8 cellular contexts compared by ENCODE assay signal in the genomic region with DNA sequence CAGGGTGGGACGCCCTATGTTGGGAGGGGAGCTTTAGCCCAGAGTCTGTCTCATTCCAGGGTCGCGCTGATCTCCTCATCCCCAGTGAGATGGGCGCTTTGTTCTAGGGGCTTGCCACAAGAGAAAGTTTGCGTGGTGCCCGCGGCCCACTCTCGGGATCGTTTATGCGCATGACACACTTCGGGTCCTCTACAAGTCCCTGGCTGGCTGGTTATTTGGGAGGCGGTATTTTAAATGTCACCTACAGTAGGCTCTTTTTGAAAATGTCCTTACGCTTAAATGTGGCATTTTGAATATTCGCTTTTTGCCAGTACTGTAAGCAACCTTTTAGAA. TPM values are rescaled to one million over a fixed set of nuclear protein-coding genes. Genes with fewer than 3 reads are reported as not detected.
A peak's percentile ranks its signal among the peaks of the same experiment; 100 is the strongest.
DNase-seq lines count a peak whose midpoint lies in the region; TF ChIP-seq lines count a peak whose summit lies in the region.

No MANE protein-coding gene starts in this region.

- H3K9me3 ChIP-seq in HEK293 (ENCODE audit: control insufficient read depth, insufficient read depth, low read depth, low read length) (no peaks in the 10 kb centered on the region), colonic mucosa (no peaks in the 10 kb centered on the region), thymus (ENCODE audit: control insufficient read depth) (no peaks in the 10 kb centered on the region)

- H3K4me2 ChIP-seq in mesendoderm (ENCODE audit: low read length) = peak overlapping the region; percentile 66

- no CpG with 5 or more reads among the region's 14 CpGs for WGBS in mesendoderm (ENCODE audit: extremely low coverage, insufficient coverage, low lambda C conversion rate)
- WGBS in thymus = under 1% methylated on average over 14 of the region's 14 CpGs

- peak; percentile 34 for DNase-seq in G401 (ENCODE audit: low spot score)
- peak; percentile 8 for DNase-seq in RPMI8226
- DNase-seq in colonic mucosa = peak; percentile 43
- DNase-seq in mesendoderm = no peak
- no peak for DNase-seq in 8988T
- DNase-seq in CD14-positive monocyte (ENCODE audit: low spot score) = no peak

- H3K9ac ChIP-seq in colonic mucosa (ENCODE audit: low read depth in 2 of 2, low read length in 2 of 2) (peak overlapping the region; percentile 88 to 92), mesendoderm (ENCODE audit: low read length) (peak overlapping the region; percentile 87)

- H3K27me3 Mint-ChIP-seq in CD14-positive monocyte (ENCODE audit: low read depth in 3 of 3) = no peaks in the 10 kb centered on the region

- intact Hi-C loops in colonic mucosa (cut with DNase I) (loop anchor here (10.0 kb wide), 1 partner anchor 57 kb away; no protein-coding TSS in a partner anchor), CD14-positive monocyte (cut with micrococcal nuclease) (loop anchor here in 1 of 2 donors (10.0 kb wide), 1 partner anchor 67 kb away; a partner anchor contains a TSS)

- H4K5ac ChIP-seq in mesendoderm (ENCODE audit: low read length) = no peak overlapping the region

- H3K4me1 Mint-ChIP-seq in CD14-positive monocyte = peaks cover 26% of the 10 kb centered on the region

- H3K36me3 Mint-ChIP-seq in CD14-positive monocyte = peaks cover 21 to 23% of the 10 kb centered on the region in 2 donors

- H3K27ac Mint-ChIP-seq in CD14-positive monocyte = no peak overlapping the region

- H3K18ac ChIP-seq in mesendoderm (ENCODE audit: low read length) = peak overlapping the region; percentile 72

- H3K36me3 ChIP-seq in HEK293 (ENCODE audit: control insufficient read depth in 2 of 2, insufficient read depth in 1 of 2, low read length in 2 of 2) (peaks cover 5 to 21% of the 10 kb centered on the region in 2 experiments; a peak in 2 of 3 replicates), colonic mucosa (no peaks in the 10 kb centered on the region), mesendoderm (ENCODE audit: control insufficient read depth, insufficient read depth, low read length) (no peaks in the 10 kb centered on the region), thymus (ENCODE audit: control insufficient read depth, insufficient read depth) (peaks cover 5% of the 10 kb centered on the region)

- H3K4me3 Mint-ChIP-seq in CD14-positive monocyte = no peak overlapping the region

- peak overlapping the region; percentile 85 for H3K4me3 ChIP-seq in HEK293 (ENCODE audit: low read depth, low read length)
- H3K4me3 ChIP-seq in colonic mucosa = peak overlapping the region; percentile 98
- peak overlapping the region; percentile 87 for H3K4me3 ChIP-seq in mesendoderm (ENCODE audit: low read length)
- H3K4me3 ChIP-seq in thymus (ENCODE audit: low read length) = peak overlapping the region; percentile 77

- H3K4ac ChIP-seq in mesendoderm (ENCODE audit: low read depth, low read length) = peak overlapping the region; percentile 38

- in situ Hi-C loops in G401 (cut with HindIII; ENCODE audit: low sequenced_read_pairs) = no loop called here

- H3K27me3 ChIP-seq in colonic mucosa (no peaks in the 10 kb centered on the region), mesendoderm (ENCODE audit: insufficient read depth, low read length, poor library complexity) (no peaks in the 10 kb centered on the region), thymus (ENCODE audit: control insufficient read depth, insufficient read depth) (no peaks in the 10 kb centered on the region)

- peaks cover 9% of the 10 kb centered on the region for H3K79me1 ChIP-seq in mesendoderm (ENCODE audit: low read length)

- H2BK5ac ChIP-seq in mesendoderm (ENCODE audit: low read length) = no peak overlapping the region

- H3K56ac ChIP-seq in mesendoderm (ENCODE audit: low read length) = peak overlapping the region; percentile 92

- peaks cover 11% of the 10 kb centered on the region for H3K4me1 ChIP-seq in HEK293 (ENCODE audit: control insufficient read depth, insufficient read depth, low read length)
- peaks cover 11% of the 10 kb centered on the region for H3K4me1 ChIP-seq in colonic mucosa
- peaks cover 2% of the 10 kb centered on the region for H3K4me1 ChIP-seq in mesendoderm (ENCODE audit: control insufficient read depth, low read depth, low read length)
- peaks cover 10% of the 10 kb centered on the region for H3K4me1 ChIP-seq in thymus (ENCODE audit: control insufficient read depth, insufficient read depth, low read length)

- no peaks in the 10 kb centered on the region for H3K9me3 Mint-ChIP-seq in CD14-positive monocyte

- TF ChIP-seq CTCF in HEK293 (tag by site-specific recombination; IDR thresholded peaks at IDR 0.05) (no peak), colonic mucosa (IDR thresholded peaks at IDR 0.05) (no peak), CD14-positive monocyte (IDR thresholded peaks at IDR 0.05) (no peak)

- no peak overlapping the region for H2BK15ac ChIP-seq in mesendoderm (replicated peaks; ENCODE audit: low read depth)

- POLR2A ChIA-PET in HEK293 (lab: Yijun Ruan, JAX) = interaction anchor here (1.1 to 2.1 kb wide), 8 partner anchors 9 to 165 kb away, joined by 3 to 13 read pairs (median 5); a partner anchor contains a TSS

- no peak overlapping the region for H3K23ac ChIP-seq in mesendoderm (ENCODE audit: low read length)

- no peak overlapping the region for H2BK120ac ChIP-seq in mesendoderm (ENCODE audit: low read depth, low read length)

- H3K79me2 ChIP-seq in mesendoderm (ENCODE audit: control insufficient read depth, insufficient read depth, low read length) = peaks cover 29% of the 10 kb centered on the region

- CTCF ChIA-PET in HEK293 (lab: Yijun Ruan, JAX) = interaction anchor here (1.0 kb wide), 1 partner anchor 253 kb away, joined by 5 read pairs; no protein-coding TSS in a partner anchor

- no peak overlapping the region for H2AK5ac ChIP-seq in mesendoderm (ENCODE audit: low read length)

- H4K8ac ChIP-seq in mesendoderm (ENCODE audit: low read depth, low read length) = no peak overlapping the region

- H3K27ac ChIP-seq in HEK293 (ENCODE audit: extremely low read depth, low read depth, low read length) = peak overlapping the region; percentile 81
- peak overlapping the region; percentile 75 for H3K27ac ChIP-seq in colonic mucosa
- H3K27ac ChIP-seq in mesendoderm (ENCODE audit: low read depth, low read length) = no peak overlapping the region
- H3K27ac ChIP-seq in thymus (ENCODE audit: low read depth) = peak overlapping the region; percentile 90

TF ChIP-seq in HEK293, 187 proteins besides CTCF, POLR2A, EP300 and RAD21 (continues in another document):
- TF ChIP-seq KLF7 (tag by site-specific recombination; IDR thresholded peaks at IDR 0.05; ENCODE audit: borderline replicate concordance) (no peak), ZNF335 (tag by site-specific recombination; conservative IDR thresholded peaks at IDR 0.05) (peak; percentile 98), KLF1 (tag by site-specific recombination; IDR thresholded peaks at IDR 0.05) (no peak), ZBTB20 (tag by site-specific recombination; IDR thresholded peaks at IDR 0.05) (peak; percentile 50; the same call in 1 of the 2 replicates)
- TF ChIP-seq, protein P1, sequence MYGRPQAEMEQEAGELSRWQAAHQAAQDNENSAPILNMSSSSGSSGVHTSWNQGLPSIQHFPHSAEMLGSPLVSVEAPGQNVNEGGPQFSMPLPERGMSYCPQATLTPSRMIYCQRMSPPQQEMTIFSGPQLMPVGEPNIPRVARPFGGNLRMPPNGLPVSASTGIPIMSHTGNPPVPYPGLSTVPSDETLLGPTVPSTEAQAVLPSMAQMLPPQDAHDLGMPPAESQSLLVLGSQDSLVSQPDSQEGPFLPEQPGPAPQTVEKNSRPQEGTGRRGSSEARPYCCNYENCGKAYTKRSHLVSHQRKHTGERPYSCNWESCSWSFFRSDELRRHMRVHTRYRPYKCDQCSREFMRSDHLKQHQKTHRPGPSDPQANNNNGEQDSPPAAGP (tag by site-specific recombination; IDR thresholded peaks at IDR 0.05) = no peak
- TF ChIP-seq, protein P2, sequence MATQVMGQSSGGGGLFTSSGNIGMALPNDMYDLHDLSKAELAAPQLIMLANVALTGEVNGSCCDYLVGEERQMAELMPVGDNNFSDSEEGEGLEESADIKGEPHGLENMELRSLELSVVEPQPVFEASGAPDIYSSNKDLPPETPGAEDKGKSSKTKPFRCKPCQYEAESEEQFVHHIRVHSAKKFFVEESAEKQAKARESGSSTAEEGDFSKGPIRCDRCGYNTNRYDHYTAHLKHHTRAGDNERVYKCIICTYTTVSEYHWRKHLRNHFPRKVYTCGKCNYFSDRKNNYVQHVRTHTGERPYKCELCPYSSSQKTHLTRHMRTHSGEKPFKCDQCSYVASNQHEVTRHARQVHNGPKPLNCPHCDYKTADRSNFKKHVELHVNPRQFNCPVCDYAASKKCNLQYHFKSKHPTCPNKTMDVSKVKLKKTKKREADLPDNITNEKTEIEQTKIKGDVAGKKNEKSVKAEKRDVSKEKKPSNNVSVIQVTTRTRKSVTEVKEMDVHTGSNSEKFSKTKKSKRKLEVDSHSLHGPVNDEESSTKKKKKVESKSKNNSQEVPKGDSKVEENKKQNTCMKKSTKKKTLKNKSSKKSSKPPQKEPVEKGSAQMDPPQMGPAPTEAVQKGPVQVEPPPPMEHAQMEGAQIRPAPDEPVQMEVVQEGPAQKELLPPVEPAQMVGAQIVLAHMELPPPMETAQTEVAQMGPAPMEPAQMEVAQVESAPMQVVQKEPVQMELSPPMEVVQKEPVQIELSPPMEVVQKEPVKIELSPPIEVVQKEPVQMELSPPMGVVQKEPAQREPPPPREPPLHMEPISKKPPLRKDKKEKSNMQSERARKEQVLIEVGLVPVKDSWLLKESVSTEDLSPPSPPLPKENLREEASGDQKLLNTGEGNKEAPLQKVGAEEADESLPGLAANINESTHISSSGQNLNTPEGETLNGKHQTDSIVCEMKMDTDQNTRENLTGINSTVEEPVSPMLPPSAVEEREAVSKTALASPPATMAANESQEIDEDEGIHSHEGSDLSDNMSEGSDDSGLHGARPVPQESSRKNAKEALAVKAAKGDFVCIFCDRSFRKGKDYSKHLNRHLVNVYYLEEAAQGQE (tag by site-specific recombination; IDR thresholded peaks at IDR 0.05) = no peak

RNA-seq across cellular contexts. Expression of a gene that starts 0.5 kb away (rescaled TPM):
- total RNA-seq in G401 (2014; rRNA removed; shearing (Covaris generic)) = 19.3 and 21.4 TPM in 2 replicates
- total RNA-seq in colonic mucosa = 10 to 100 TPM; 28.3 to 35.5 TPM
- 24.8 TPM for polyA plus RNA-seq in mesendoderm (2013, experiment 1 of 2)
- polyA plus RNA-seq in mesendoderm (2013, experiment 2 of 2) = 23.2 TPM
- polyA plus RNA-seq in thymus (25.0 TPM), CD14-positive monocyte (10 to 100 TPM; 21.4 to 24.5 TPM)

RNA-seq across cellular contexts. Expression of a gene that starts 0.7 kb away (rescaled TPM):
- total RNA-seq in G401 (2014; rRNA removed; shearing (Covaris generic)) = 42.0 and 65.5 TPM in 2 replicates
- 10 to 100 TPM; 15.7 to 15.8 TPM for total RNA-seq in colonic mucosa
- polyA plus RNA-seq in mesendoderm (2013, experiment 1 of 2) = 34.1 TPM
- 33.3 TPM for polyA plus RNA-seq in mesendoderm (2013, experiment 2 of 2)
- polyA plus RNA-seq in thymus = 31.1 TPM
- polyA plus RNA-seq in CD14-positive monocyte = 10 to 100 TPM; 18.6 to 21.7 TPM

RNA-seq across cellular contexts. Expression of a gene that starts 24.0 kb away (rescaled TPM):
- total RNA-seq in G401 (2014; rRNA removed; shearing (Covaris generic)) = 0.47 and 4.2 TPM in 2 replicates
- total RNA-seq in colonic mucosa = not detected
- polyA plus RNA-seq in mesendoderm (2013, experiment 1 of 2) = 0.31 TPM
- 0.31 TPM for polyA plus RNA-seq in mesendoderm (2013, experiment 2 of 2)
- 4.1 TPM for polyA plus RNA-seq in thymus
- under 1 TPM in 1 of 2 donors, not detected in 1; 0.21 TPM for polyA plus RNA-seq in CD14-positive monocyte

Comparison
In these comparisons a context has a peak if more than half of its experiments do, and no peak if none do; other contexts are left out.
1. DNase-seq: peak in G401 (single experiment), RPMI8226 (single experiment) and colonic mucosa (single experiment); none in mesendoderm (single experiment), 8988T (single experiment) and CD14-positive monocyte (single experiment).
2. Peak in every context shown above with its lines, with median percentiles within 50 percentile points of each other: H3K4me3 ChIP-seq.